1 cellular context compared by ENCODE assay signal in genomic region chr2:85839461-85839860, GRCh38.
TF ChIP-seq lines count a peak whose summit lies in the region.

No MANE protein-coding gene starts in this region.

TF ChIP-seq in K562, 482 proteins besides CTCF, POLR2A, EP300 and RAD21:
- no peak for TF ChIP-seq HDGF (IDR thresholded peaks at IDR 0.05)
- no peak for TF ChIP-seq RFX5 (IDR thresholded peaks at IDR 0.05; ENCODE audit: low read depth, low read length)
- TF ChIP-seq ZNF75A (CRISPR knock-in tag; IDR thresholded peaks at IDR 0.05) = no peak
- no peak for TF ChIP-seq ARID3B (CRISPR knock-in tag; IDR thresholded peaks at IDR 0.05; ENCODE audit: borderline replicate concordance)
- TF ChIP-seq HLTF (IDR thresholded peaks at IDR 0.05) = no peak
TF ChIP-seq in K562: peak in this region for 0.
